In the genomic region with DNA sequence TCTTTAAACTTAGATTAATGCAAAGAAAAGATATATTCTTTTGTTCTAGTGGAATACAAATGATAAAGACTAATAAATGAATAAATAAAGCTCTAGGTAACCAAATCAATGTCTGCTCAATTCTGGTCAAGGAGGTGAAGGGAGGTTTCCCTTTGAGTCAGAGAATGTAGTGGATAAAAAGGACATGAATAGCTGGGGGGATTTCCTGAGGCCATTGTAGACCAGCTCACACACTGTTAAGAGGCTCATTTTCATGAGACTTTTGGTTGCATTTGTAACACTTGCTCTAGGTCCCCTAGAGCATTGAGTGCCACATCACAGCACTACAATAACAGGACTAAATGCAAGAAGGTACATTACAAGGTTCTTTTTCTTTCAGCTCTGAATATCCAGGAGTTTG, we compare ENCODE assay signal across 12 cellular contexts.
DNase-seq lines count a peak whose midpoint lies in the region; ATAC-seq and TF ChIP-seq lines count a peak whose summit lies in the region.
"Had no signal": no experiment of that assay in that cellular context is flagged by ENCODE, and none has a peak within 500 bp of the region (broad histone marks: within the 10 kb centered on the region; RNA-seq: fewer than 3 reads in every experiment).

No MANE protein-coding gene starts in this region.

- DNase-seq in germinal center (ENCODE audit: low spot score) (peak; percentile 10), RPMI8226 (no peak), CD14-positive monocyte (ENCODE audit: low spot score) (no peak), cardiac septum (ENCODE audit: low spot score) (no peak)
- DNase-seq in stimulated activated CD4-positive, alpha-beta T cell treated with anti-CD3 and anti-CD28 coated beads, Interleukin-12 subunit alpha, Interleukin-12 subunit beta, amount 100 ng/mL, for 4 hours: no peak
- DNase-seq: effector CD8-positive, alpha-beta T cell; NCI-H1105 treated with DMSO at 0.1 percent for 48 hours; stimulated activated CD4-positive, alpha-beta T cell treated with anti-CD3 and anti-CD28 coated beads, Interleukin-4, amount 100 ng/mL, for 1 hour had no signal

- no peaks in the 10 kb centered on the region for H3K4me1 Mint-ChIP-seq in CD14-positive monocyte

- H3K27ac Mint-ChIP-seq in CD14-positive monocyte: no peak overlapping the region
- H3K27ac Mint-ChIP-seq: activated naive CD4-positive, alpha-beta T cell treated with anti-CD3 and anti-CD28 coated beads, Interleukin-2, amount 50 U/mL, for 24 hours had no signal

- ATAC-seq in GM18861 (IDR thresholded peaks at IDR 0.05; ENCODE audit: unreplicated experiment) (peak; percentile 85), GM21423 (IDR thresholded peaks at IDR 0.05; ENCODE audit: unreplicated experiment) (peak; percentile 80), HG03060 (IDR thresholded peaks at IDR 0.05; ENCODE audit: low read depth, unreplicated experiment) (peak; percentile 78)

- no peak overlapping the region for H3K4me3 Mint-ChIP-seq in CD14-positive monocyte
- H3K4me3 Mint-ChIP-seq: activated naive CD4-positive, alpha-beta T cell treated with anti-CD3 and anti-CD28 coated beads, Interleukin-2, amount 50 U/mL, for 24 hours had no signal

- H3K9me3 Mint-ChIP-seq in CD14-positive monocyte: peaks cover 0 to 1% (median 0%) of the 10 kb centered on the region in 7 donors
- H3K9me3 Mint-ChIP-seq: activated naive CD4-positive, alpha-beta T cell treated with anti-CD3 and anti-CD28 coated beads, Interleukin-2, amount 50 U/mL, for 24 hours had no signal

- intact Hi-C loops in CD14-positive monocyte (cut with micrococcal nuclease): no loop called here
- intact Hi-C loops in cardiac septum (cut with DNase I): no loop called here

- no peaks in the 10 kb centered on the region for H3K36me3 Mint-ChIP-seq in CD14-positive monocyte

- TF ChIP-seq CTCF in CD14-positive monocyte (IDR thresholded peaks at IDR 0.05): no peak

- peaks cover 0 to 1% (median 0%) of the 10 kb centered on the region in 3 donors for H3K27me3 Mint-ChIP-seq in CD14-positive monocyte (ENCODE audit: low read depth in 3 of 3)
- H3K27me3 Mint-ChIP-seq: activated naive CD4-positive, alpha-beta T cell treated with anti-CD3 and anti-CD28 coated beads, Interleukin-2, amount 50 U/mL, for 24 hours had no signal
